11 cellular contexts compared by ENCODE assay signal in the genomic region with DNA sequence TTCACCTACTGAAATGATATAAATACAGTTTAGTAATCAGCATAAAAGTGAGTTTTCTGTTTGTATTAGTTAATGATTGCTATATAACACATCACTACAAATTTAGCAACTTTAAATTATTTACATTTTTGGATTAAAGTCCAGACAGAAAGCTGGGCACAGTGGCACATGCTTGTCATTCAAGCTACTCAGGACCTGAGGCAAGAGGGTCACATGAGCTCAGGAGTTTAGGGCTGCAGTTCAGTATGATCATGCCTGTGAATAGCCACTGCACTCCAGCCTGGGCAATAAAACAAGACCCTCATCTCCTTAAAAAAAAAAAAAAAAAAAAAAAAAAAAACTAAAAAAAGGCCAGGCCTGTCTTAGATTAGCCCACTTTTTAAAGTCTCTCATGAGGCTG.
"Had no signal": no experiment of that assay in that cellular context is flagged by ENCODE, and none has a peak within 500 bp of the region (broad histone marks: within the 10 kb centered on the region; RNA-seq: fewer than 3 reads in every experiment).

No MANE protein-coding gene starts in this region.

- H3K27ac ChIP-seq: GM23248 had no signal

- H3K9ac ChIP-seq: GM23248 had no signal

- H3K9me3 ChIP-seq: HAP-1 had no signal

- H2AFZ ChIP-seq: GM23248, GM23338 had no signal

- H3K36me3 ChIP-seq: HAP-1 had no signal

- H3K4me1 ChIP-seq: HAP-1 had no signal

- H3K4me2 ChIP-seq: GM23338 had no signal

- FAIRE-seq: H1, H54 had no signal

- H3K4me3 ChIP-seq: GM23248, GM23338, HAP-1 had no signal

- ATAC-seq: GM23338, HCT116 had no signal

- DNase-seq: GM23248, GOT3, H7, H9, HCEC 1CT, HFFc6 had no signal
